ENCODE assay signal across 15 cellular contexts in the genomic region with DNA sequence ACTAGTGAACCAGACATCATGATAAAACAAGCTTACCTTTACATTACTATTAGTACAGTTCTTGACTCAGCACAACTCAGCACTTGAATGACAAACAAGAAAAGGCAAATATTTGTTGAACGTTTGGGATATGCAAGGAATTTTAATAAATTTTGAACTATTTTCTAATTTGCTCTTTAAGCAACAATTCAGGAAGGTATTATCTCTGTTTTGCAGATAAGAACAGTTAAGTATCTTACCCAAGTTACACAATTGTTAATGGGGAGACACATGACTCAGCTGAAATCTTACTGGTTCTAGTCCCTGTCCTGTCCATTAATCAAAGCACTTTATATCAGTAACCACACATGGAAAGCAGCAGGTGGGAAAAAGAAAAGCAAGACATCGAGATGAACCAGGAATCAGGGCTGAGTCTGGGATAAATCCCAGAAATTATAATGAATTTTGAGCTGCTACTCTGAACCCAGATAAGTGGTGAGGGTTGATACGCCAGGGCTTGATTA.
DNase-seq lines count a peak whose midpoint lies in the region; ATAC-seq and TF ChIP-seq lines count a peak whose summit lies in the region.
"Had no signal": no experiment of that assay in that cellular context is flagged by ENCODE, and none has a peak within 500 bp of the region (broad histone marks: within the 10 kb centered on the region; RNA-seq: fewer than 3 reads in every experiment).

No MANE protein-coding gene starts in this region.

- H4K91ac ChIP-seq in mesenchymal stem cell (ENCODE audit: low read length) = no peak overlapping the region

- no peaks in the 10 kb centered on the region for H4K20me1 ChIP-seq in SK-N-SH (ENCODE audit: insufficient read depth)
- no peaks in the 10 kb centered on the region for H4K20me1 ChIP-seq in PC-3 (ENCODE audit: low read length)
- H4K20me1 ChIP-seq: BLaER1 treated with 17β-estradiol and CSF1 and Interleukin-3, amounts not matched to agents 10 nM and 100 nM had no signal

- no peak overlapping the region for H3K23ac ChIP-seq in mesenchymal stem cell (ENCODE audit: low read length in 2 of 2)

- BruUV-seq in PC-3 (replicated peaks; lab: Mats Ljungman, UMichigan) = no TSS peak

- no peak overlapping the region for H2BK5ac ChIP-seq in mesenchymal stem cell (ENCODE audit: low read depth, low read length, poor library complexity, severe bottlenecking)

- H3F3A ChIP-seq in SK-N-SH (replicated peaks; ENCODE audit: insufficient read depth) = no peaks in the 10 kb centered on the region
- no peaks in the 10 kb centered on the region for H3F3A ChIP-seq in PC-3 (ENCODE audit: low read length, unreplicated experiment)

- H3K27ac ChIP-seq in SK-N-SH (ENCODE audit: low read depth in 2 of 2, low read length in 1 of 2) (no peak overlapping the region), PC-3 (ENCODE audit: low read length) (no peak overlapping the region), mesenchymal stem cell (ENCODE audit: low read length, poor library complexity, severe bottlenecking) (no peak overlapping the region)
- H3K27ac ChIP-seq: BLaER1 treated with 17β-estradiol and CSF1 and Interleukin-3, amounts not matched to agents 10 nM and 100 nM; HL-60 had no signal

- H3K27me3 ChIP-seq in SK-N-SH (ENCODE audit: insufficient read depth) (no peaks in the 10 kb centered on the region), PC-3 (ENCODE audit: low read length) (no peaks in the 10 kb centered on the region), mesenchymal stem cell (ENCODE audit: control insufficient read depth in 1 of 2, insufficient read depth in 1 of 2, low read length in 2 of 2) (no peaks in the 10 kb centered on the region)
- H3K27me3 ChIP-seq: BLaER1 treated with 17β-estradiol and CSF1 and Interleukin-3, amounts not matched to agents 10 nM and 100 nM had no signal

- intact Hi-C loops in PC-3 (cut with micrococcal nuclease) = loop anchor here (5.0 kb wide), 1 partner anchor 64 kb away; no protein-coding TSS in a partner anchor

- TF ChIP-seq EP300 in SK-N-SH (IDR thresholded peaks at IDR 0.05; ENCODE audit: borderline replicate concordance in 1 of 2, low read depth in 1 of 2, low read length in 1 of 2) = no peak

- H2BK12ac ChIP-seq in mesenchymal stem cell (ENCODE audit: low read length in 2 of 2) = no peak overlapping the region

- TF ChIP-seq CTCF in SK-N-SH (IDR thresholded peaks at IDR 0.05) = no peak
- no peak for TF ChIP-seq CTCF in PC-3 (conservative IDR thresholded peaks at IDR 0.05; ENCODE audit: low read depth, low read length)

- ATAC-seq in SK-N-SH treated with all-trans-retinoic acid at 6 μM for 48 hours (no peak), PC-3 (peak; percentile 51), GM19328 (IDR thresholded peaks at IDR 0.05; ENCODE audit: unreplicated experiment) (no peak), HG03280 (IDR thresholded peaks at IDR 0.05; ENCODE audit: unreplicated experiment) (no peak)
- ATAC-seq: HCT116 had no signal

- H3K4me2 ChIP-seq in SK-N-SH (no peak overlapping the region), PC-3 (ENCODE audit: low read length) (no peak overlapping the region), mesenchymal stem cell (ENCODE audit: low read length, poor library complexity, severe bottlenecking) (no peak overlapping the region)
- H3K4me2 ChIP-seq: BLaER1 treated with 17β-estradiol and CSF1 and Interleukin-3, amounts not matched to agents 10 nM and 100 nM had no signal

- H3K9me2 ChIP-seq in SK-N-SH (no peaks in the 10 kb centered on the region), PC-3 (replicated peaks; ENCODE audit: low read length) (no peaks in the 10 kb centered on the region)

- H4K8ac ChIP-seq in mesenchymal stem cell (ENCODE audit: low read length) = no peak overlapping the region

- H2AK5ac ChIP-seq in mesenchymal stem cell (ENCODE audit: low read length, severe bottlenecking) = no peak overlapping the region

- no peak overlapping the region for H3K4me3 ChIP-seq in SK-N-SH (ENCODE audit: low read depth in 2 of 2, low read length in 1 of 2)
- H3K4me3 ChIP-seq in PC-3 (ENCODE audit: low read length) = no peak overlapping the region
- H3K4me3 ChIP-seq in mesenchymal stem cell (ENCODE audit: insufficient read depth in 1 of 2, low read depth in 1 of 2, low read length in 2 of 2) = no peak overlapping the region
- H3K4me3 ChIP-seq: BLaER1 treated with 17β-estradiol and CSF1 and Interleukin-3, amounts not matched to agents 10 nM and 100 nM had no signal

- H2BK120ac ChIP-seq in mesenchymal stem cell (ENCODE audit: low read depth, low read length) = no peak overlapping the region

- H3K4ac ChIP-seq in mesenchymal stem cell (ENCODE audit: low read depth in 1 of 2, low read length in 2 of 2) = no peak overlapping the region

- POLR2A ChIA-PET in SK-N-SH (lab: Yijun Ruan, JAX) = no interaction called here
- POLR2A ChIA-PET in PC-3 (lab: Charles Lee; ENCODE audit: unreplicated experiment) = no interaction called here

- no peak for TF ChIP-seq RAD21 in SK-N-SH (IDR thresholded peaks at IDR 0.05; ENCODE audit: low read length)

- no peaks in the 10 kb centered on the region for H3K4me1 ChIP-seq in SK-N-SH (ENCODE audit: control insufficient read depth in 1 of 2, insufficient read depth in 2 of 2, low read depth in 1 of 2, low read length in 1 of 2)
- peaks cover 32% of the 10 kb centered on the region for H3K4me1 ChIP-seq in PC-3 (ENCODE audit: insufficient read depth, low read length)
- H3K4me1 ChIP-seq in mesenchymal stem cell (ENCODE audit: control insufficient read depth, insufficient read depth, low read depth, low read length) = no peaks in the 10 kb centered on the region
- H3K4me1 ChIP-seq: BLaER1 treated with 17β-estradiol and CSF1 and Interleukin-3, amounts not matched to agents 10 nM and 100 nM had no signal

- no peak overlapping the region for H3K14ac ChIP-seq in mesenchymal stem cell (ENCODE audit: low read length in 2 of 2)

- H3K9ac ChIP-seq in SK-N-SH = no peak overlapping the region
- no peak overlapping the region for H3K9ac ChIP-seq in PC-3 (ENCODE audit: low read length)
- H3K9ac ChIP-seq in mesenchymal stem cell (ENCODE audit: low read length) = no peak overlapping the region
- H3K9ac ChIP-seq: BLaER1 treated with 17β-estradiol and CSF1 and Interleukin-3, amounts not matched to agents 10 nM and 100 nM had no signal

- CTCF ChIA-PET in SK-N-SH (lab: Yijun Ruan, JAX) (no interaction called here), PC-3 (lab: Charles Lee) (no interaction called here)

- H3K9me3 ChIP-seq in SK-N-SH = no peaks in the 10 kb centered on the region
- no peaks in the 10 kb centered on the region for H3K9me3 ChIP-seq in PC-3 (ENCODE audit: low read length)
- H3K9me3 ChIP-seq in mesenchymal stem cell (ENCODE audit: control insufficient read depth, low read length) = no peaks in the 10 kb centered on the region
- H3K9me3 ChIP-seq: BLaER1 treated with 17β-estradiol and CSF1 and Interleukin-3, amounts not matched to agents 10 nM and 100 nM had no signal

- no peak overlapping the region for H2BK15ac ChIP-seq in mesenchymal stem cell (ENCODE audit: low read depth, poor library complexity, severe bottlenecking)

- no peak overlapping the region for H3K18ac ChIP-seq in mesenchymal stem cell (ENCODE audit: low read depth in 1 of 2, low read length in 2 of 2)

- 25% methylated on average over 3 of the region's 3 CpGs for WGBS in SK-N-SH (ENCODE audit: low lambda C conversion rate)
- WGBS in mesenchymal stem cell = 79% methylated on average over 2 of the region's 3 CpGs

- DNase-seq in SK-N-SH (no peak), PC-3 (peak; percentile 19), mesenchymal stem cell (peak; percentile 9), NCI-H526 (lab: John Stamatoyannopoulos, UW) (no peak)
- DNase-seq: 8988T; ACHN; CD4-positive, CD25-positive, alpha-beta regulatory T cell; DMS79 treated with DMSO at 0.1 percent for 48 hours; EL had no signal

- no peak overlapping the region for H2AFZ ChIP-seq in SK-N-SH (ENCODE audit: low read depth)
- no peak overlapping the region for H2AFZ ChIP-seq in PC-3 (ENCODE audit: low read length)
- H2AFZ ChIP-seq in mesenchymal stem cell (ENCODE audit: low read depth, low read length) = no peak overlapping the region

- H3K36me3 ChIP-seq in SK-N-SH (replicated peaks in 1 of 2; ENCODE audit: control insufficient read depth in 1 of 2, insufficient read depth in 2 of 2, low read length in 1 of 2) = no peaks in the 10 kb centered on the region
- no peaks in the 10 kb centered on the region for H3K36me3 ChIP-seq in PC-3 (ENCODE audit: low read depth, low read length)
- H3K36me3 ChIP-seq in mesenchymal stem cell (ENCODE audit: control insufficient read depth in 1 of 2, insufficient read depth in 2 of 2, low read depth in 1 of 2, low read length in 2 of 2) = no peaks in the 10 kb centered on the region
- H3K36me3 ChIP-seq: BLaER1 treated with 17β-estradiol and CSF1 and Interleukin-3, amounts not matched to agents 10 nM and 100 nM had no signal

- no peaks in the 10 kb centered on the region for H3K79me1 ChIP-seq in mesenchymal stem cell (replicated peaks; ENCODE audit: low read length, poor library complexity, severe bottlenecking)

- H3K79me2 ChIP-seq in SK-N-SH (ENCODE audit: insufficient read depth) = no peaks in the 10 kb centered on the region
- H3K79me2 ChIP-seq in PC-3 (ENCODE audit: low read length) = no peaks in the 10 kb centered on the region

TF ChIP-seq in SK-N-SH treated with all-trans-retinoic acid at 6 μM for 48 hours, 23 proteins besides CTCF, POLR2A, EP300 and RAD21 (continues in another document):
- TF ChIP-seq ISL1 (CRISPR knock-in tag; IDR thresholded peaks at IDR 0.05) (peak; percentile 97), CSDC2 (CRISPR knock-in tag; IDR thresholded peaks at IDR 0.05) (no peak)

TF ChIP-seq in SK-N-SH, 30 proteins besides CTCF, POLR2A, EP300 and RAD21 (continues in another document):
- TF ChIP-seq, protein P1, sequence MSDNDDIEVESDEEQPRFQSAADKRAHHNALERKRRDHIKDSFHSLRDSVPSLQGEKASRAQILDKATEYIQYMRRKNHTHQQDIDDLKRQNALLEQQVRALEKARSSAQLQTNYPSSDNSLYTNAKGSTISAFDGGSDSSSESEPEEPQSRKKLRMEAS (IDR thresholded peaks at IDR 0.05; ENCODE audit: low read depth) = no peak
- TF ChIP-seq, protein P2, sequence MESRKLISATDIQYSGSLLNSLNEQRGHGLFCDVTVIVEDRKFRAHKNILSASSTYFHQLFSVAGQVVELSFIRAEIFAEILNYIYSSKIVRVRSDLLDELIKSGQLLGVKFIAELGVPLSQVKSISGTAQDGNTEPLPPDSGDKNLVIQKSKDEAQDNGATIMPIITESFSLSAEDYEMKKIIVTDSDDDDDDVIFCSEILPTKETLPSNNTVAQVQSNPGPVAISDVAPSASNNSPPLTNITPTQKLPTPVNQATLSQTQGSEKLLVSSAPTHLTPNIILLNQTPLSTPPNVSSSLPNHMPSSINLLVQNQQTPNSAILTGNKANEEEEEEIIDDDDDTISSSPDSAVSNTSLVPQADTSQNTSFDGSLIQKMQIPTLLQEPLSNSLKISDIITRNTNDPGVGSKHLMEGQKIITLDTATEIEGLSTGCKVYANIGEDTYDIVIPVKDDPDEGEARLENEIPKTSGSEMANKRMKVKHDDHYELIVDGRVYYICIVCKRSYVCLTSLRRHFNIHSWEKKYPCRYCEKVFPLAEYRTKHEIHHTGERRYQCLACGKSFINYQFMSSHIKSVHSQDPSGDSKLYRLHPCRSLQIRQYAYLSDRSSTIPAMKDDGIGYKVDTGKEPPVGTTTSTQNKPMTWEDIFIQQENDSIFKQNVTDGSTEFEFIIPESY (IDR thresholded peaks at IDR 0.05; ENCODE audit: borderline replicate concordance, low read depth) = no peak
- TF ChIP-seq FOXM1 (IDR thresholded peaks at IDR 0.05; ENCODE audit: low read depth) = no peak

Comparison
In these comparisons a context has a peak if more than half of its experiments do, and no peak if none do; other contexts are left out.
1. DNase-seq: peak in PC-3 (single experiment) and mesenchymal stem cell (single experiment); none in SK-N-SH (single experiment) and NCI-H526 (0 of 2).